In genomic region chr2:36589230-36589630, GRCh38 we compare ENCODE assay signal across 26 cellular contexts. TPM values are rescaled to one million over a fixed set of nuclear protein-coding genes. Genes with fewer than 3 reads are reported as not detected.
DNase-seq lines count a peak whose midpoint lies in the region; ATAC-seq, FAIRE-seq and TF ChIP-seq lines count a peak whose summit lies in the region.
"Had no signal": no experiment of that assay in that cellular context is flagged by ENCODE, and none has a peak within 500 bp of the region (broad histone marks: within the 10 kb centered on the region; RNA-seq: fewer than 3 reads in every experiment).

No MANE protein-coding gene starts in this region.

- no peak overlapping the region for H3K4me3 ChIP-seq in right lobe of liver
- no peak overlapping the region for H3K4me3 ChIP-seq in HepG2 (replicated peaks in 1 of 3; ENCODE audit: insufficient read depth in 1 of 3, low read depth in 2 of 3, low read length in 3 of 3)
- H3K4me3 ChIP-seq: A549; BLaER1 treated with 17β-estradiol and CSF1 and Interleukin-3, amounts not matched to agents 10 nM and 100 nM; coronary artery; GM12878; mucosa of descending colon; sigmoid colon; SJCRH30; upper lobe of left lung had no signal

- H3K9ac ChIP-seq in HepG2 (ENCODE audit: insufficient read depth, low read depth, low read length): no peak overlapping the region

- peak; percentile 31 to 64 (median 50) for ATAC-seq in right lobe of liver
- ATAC-seq in HepG2: no peak
- ATAC-seq: A549, GM12878, mucosa of descending colon, T-helper 17 cell had no signal

- WGBS in right lobe of liver (ENCODE audit: insufficient coverage, low coverage, low lambda C conversion rate, missing lambda C conversion rate): 20% methylated on average over 1 of the region's 2 CpGs
- 80% methylated on average over 2 of the region's 2 CpGs for WGBS in HepG2 (ENCODE audit: low lambda C conversion rate)

- H3K36me3 ChIP-seq in right lobe of liver (peaks cover 0 to 7% (median 0%) of the 10 kb centered on the region in 4 donors), HepG2 (replicated peaks in 1 of 2; ENCODE audit: control insufficient read depth in 1 of 2, insufficient read depth in 2 of 2, low read length in 2 of 2) (peaks cover 10 to 50% of the 10 kb centered on the region in 2 experiments)

- TF ChIP-seq POLR2A in right lobe of liver (IDR thresholded peaks at IDR 0.05) (no peak), HepG2 (IDR thresholded peaks at IDR 0.05; ENCODE audit: insufficient read depth in 1 of 2, low read depth in 2 of 2, low read length in 2 of 2) (no peak)

- in situ Hi-C loops in HepG2 (cut with HindIII; ENCODE audit: extremely low pct_ligation_motif_present, low pct_unique_long_range_greater_than_20kb): no loop called here

- no peak for FAIRE-seq in HepG2 (lab: Jason Lieb, UNC)
- FAIRE-seq in urothelium cell line (lab: Jason Lieb, UNC): no peak
- FAIRE-seq in RCC 7860 (lab: Jason Lieb, UNC): no peak
- FAIRE-seq: A549, astrocyte, H54 had no signal

- no TSS peak for BruUV-seq in HepG2 (replicated peaks; lab: Mats Ljungman, UMichigan)

- no peaks in the 10 kb centered on the region for H4K20me1 ChIP-seq in HepG2 (ENCODE audit: insufficient read depth, low read length)

- H3K27ac ChIP-seq in right lobe of liver (no peak overlapping the region), HepG2 (ENCODE audit: extremely low read length, insufficient read depth, low read length) (no peak overlapping the region), cingulate gyrus (ENCODE audit: low read depth, low read length) (peak overlapping the region; percentile 32)
- H3K27ac ChIP-seq: A549, coronary artery, neutrophil, sigmoid colon, SJCRH30, upper lobe of left lung had no signal

- H3K9me3 ChIP-seq in right lobe of liver (no peaks in the 10 kb centered on the region), HepG2 (ENCODE audit: low read length) (no peaks in the 10 kb centered on the region)
- H3K9me3 ChIP-seq: A549, mucosa of descending colon, neutrophil, sigmoid colon, SJCRH30, upper lobe of left lung had no signal

- peaks cover 15% of the 10 kb centered on the region for H3K79me2 ChIP-seq in HepG2 (ENCODE audit: insufficient read depth, low read length)

- TF ChIP-seq CTCF in right lobe of liver (IDR thresholded peaks at IDR 0.05) (no peak), HepG2 (CRISPR knock-in tag; IDR thresholded peaks at IDR 0.05) (no peak)

- no peaks in the 10 kb centered on the region for H3K27me3 ChIP-seq in right lobe of liver
- H3K27me3 ChIP-seq in HepG2 (ENCODE audit: control insufficient read depth in 1 of 2, insufficient read depth in 2 of 2, low read length in 2 of 2): no peaks in the 10 kb centered on the region
- H3K27me3 ChIP-seq: BLaER1 treated with 17β-estradiol and CSF1 and Interleukin-3, amounts not matched to agents 10 nM and 100 nM; neutrophil; sigmoid colon; SJCRH30; upper lobe of left lung had no signal

- intact Hi-C loops in right lobe of liver (cut with DNase I) (no loop called here), HepG2 (cut with micrococcal nuclease; ENCODE audit: unreplicated experiment) (no loop called here)

- CTCF ChIA-PET in HepG2 (lab: Yijun Ruan, JAX; ENCODE audit: low intra/inter-chr PET ratio, low total read pairs): no interaction called here

- H3K4me2 ChIP-seq in HepG2 (ENCODE audit: low read depth, low read length): no peak overlapping the region
- H3K4me2 ChIP-seq: A549 had no signal

- POLR2A ChIA-PET in HepG2 (lab: Yijun Ruan, JAX): no interaction called here

- DNase-seq in right lobe of liver (no peak), HepG2 (ENCODE audit: low spot score) (no peak), medulla oblongata (ENCODE audit: extremely low spot score) (peak; percentile 77), urothelium cell line (ENCODE audit: low spot score) (no peak), SHP77 treated with DMSO at 0.1 percent for 48 hours (lab: John Stamatoyannopoulos, UW) (no peak), SK-N-DZ (ENCODE audit: low spot score) (no peak), RCC 7860 (ENCODE audit: low spot score) (no peak)
- DNase-seq: activated CD4-positive, alpha-beta T cell treated with anti-CD3 and anti-CD28 coated beads, Interleukin-2, amount 50 U/mL, for 48 hours; activated naive CD4-positive, alpha-beta T cell treated with Interleukin-2 at 50 U/mL for 16 hours; foreskin fibroblast; mucosa of descending colon; NCI-H1417; NCI-H69; sigmoid colon; SJCRH30; stimulated activated naive CD4-positive, alpha-beta T cell; T-helper 17 cell; upper lobe of left lung had no signal

- no peak for TF ChIP-seq EP300 in HepG2 (IDR thresholded peaks at IDR 0.05; ENCODE audit: low read depth in 2 of 2, low read length in 2 of 2)
- TF ChIP-seq EP300 in HepG2 (CRISPR knock-in tag; IDR thresholded peaks at IDR 0.05; ENCODE audit: borderline replicate concordance): no peak

- H3K4me1 ChIP-seq in right lobe of liver: peaks cover 0 to 4% (median 0%) of the 10 kb centered on the region in 4 donors
- peaks cover 5% of the 10 kb centered on the region; the same call in 1 of the 2 replicates for H3K4me1 ChIP-seq in HepG2 (ENCODE audit: insufficient read depth, low read length)
- H3K4me1 ChIP-seq: SJCRH30 had no signal

- no peak overlapping the region for H2AFZ ChIP-seq in HepG2 (ENCODE audit: low read length)

- TF ChIP-seq RAD21 in HepG2 (CRISPR knock-in tag; IDR thresholded peaks at IDR 0.05): no peak

TF ChIP-seq in HepG2, 621 proteins besides CTCF, POLR2A, EP300 and RAD21:
- TF ChIP-seq RFX1 (IDR thresholded peaks at IDR 0.05): no peak
- TF ChIP-seq ATF5 (CRISPR knock-in tag; IDR thresholded peaks at IDR 0.05; ENCODE audit: low read depth): no peak
- no peak for TF ChIP-seq CHD2 (IDR thresholded peaks at IDR 0.05; ENCODE audit: low read depth, low read length)
- no peak for TF ChIP-seq TAF15 (IDR thresholded peaks at IDR 0.05; ENCODE audit: low read depth, low read length, poor library complexity, severe bottlenecking)
- no peak for TF ChIP-seq HNRNPUL1 (IDR thresholded peaks at IDR 0.05; ENCODE audit: low read depth, low read length)
- no peak for TF ChIP-seq TEAD2 (CRISPR knock-in tag; IDR thresholded peaks at IDR 0.05)
TF ChIP-seq in HepG2: peak in this region for 0.

RNA-seq across cellular contexts. Expression of gene FEZ2, which starts 8.7 kb away (rescaled TPM):
- total RNA-seq in right lobe of liver (10 to 100 TPM; 11.1 to 22.2 (median 18.7) TPM), HepG2 (2016; rRNA removed; fragmentation: Illumina TruSeq; extraction: Trizol) (59.1 and 59.3 TPM in 2 replicates)
- 8.4 and 12.9 TPM in 2 replicates for total RNA-seq in HepG2 (2016; cell fraction: cytosol; rRNA removed; fragmentation: Illumina TruSeq; extraction: Trizol; ENCODE audit: low read depth)
- 54.2 and 72.2 TPM in 2 replicates for total RNA-seq in HepG2 (2016; cell fraction: insoluble cytoplasmic fraction; rRNA removed; fragmentation: Illumina TruSeq; extraction: Trizol)
- total RNA-seq in HepG2 (2016; cell fraction: membrane; rRNA removed; fragmentation: Illumina TruSeq; extraction: Trizol): 24.4 TPM in 2 replicates
- total RNA-seq in HepG2 (2016; cell fraction: nucleus; rRNA removed; fragmentation: Illumina TruSeq; extraction: Trizol): 58.1 and 65.8 TPM in 2 replicates
- polyA plus RNA-seq in HepG2 (2011; rRNA removed): 30.0 and 42.5 TPM in 2 replicates
- 14.6 and 23.9 TPM in 2 replicates for polyA plus RNA-seq in HepG2 (2011; cell fraction: cytosol; rRNA removed)
- polyA plus RNA-seq in HepG2 (2011; cell fraction: nucleus; rRNA removed): 18.9 and 26.2 TPM in 2 replicates
- polyA plus RNA-seq in HepG2 (2012): 37.5 and 58.9 TPM in 2 replicates
- polyA plus RNA-seq in HepG2 (2016; cell fraction: cytosol; fragmentation: Illumina TruSeq; extraction: Trizol; ENCODE audit: low read depth): 8.4 and 9.6 TPM in 2 replicates
- polyA plus RNA-seq in HepG2 (2016; cell fraction: insoluble cytoplasmic fraction; fragmentation: Illumina TruSeq; extraction: Trizol; ENCODE audit: low read depth): 57.2 and 67.4 TPM in 2 replicates
- polyA plus RNA-seq in HepG2 (2016; cell fraction: membrane; fragmentation: Illumina TruSeq; extraction: Trizol; ENCODE audit: low read depth): 16.7 and 18.6 TPM in 2 replicates
- 44.6 and 44.8 TPM in 2 replicates for polyA plus RNA-seq in HepG2 (2016; cell fraction: nucleus; fragmentation: Illumina TruSeq; extraction: Trizol; ENCODE audit: insufficient read depth, low read depth)
- polyA minus RNA-seq in HepG2 (2011; rRNA and poly(A)+ RNA removed; ENCODE audit: low replicate concordance): 3.2 and 8.2 TPM in 2 replicates
- 18.1 and 22.6 TPM in 2 replicates for polyA minus RNA-seq in HepG2 (2011; cell fraction: cytosol; rRNA and poly(A)+ RNA removed)
- polyA minus RNA-seq in HepG2 (2011; cell fraction: nucleus; rRNA and poly(A)+ RNA removed): 116 and 120 TPM in 2 replicates
- 15.0 and 21.3 TPM in 2 replicates for polyA plus RNA-seq in SK-N-DZ (2014; cell fraction: cytosol; rRNA removed)
- polyA plus RNA-seq in SK-N-DZ (2014; cell fraction: nucleus; rRNA removed): 13.1 and 19.1 TPM in 2 replicates
